1 cellular context compared by ENCODE assay signal in genomic region chr16:15644962-15645465, GRCh38.
TF ChIP-seq lines count a peak whose summit lies in the region.

No MANE protein-coding gene starts in this region.

TF ChIP-seq in A549, 52 proteins besides CTCF, POLR2A, EP300 and RAD21:
- TF ChIP-seq FOSL2 (IDR thresholded peaks at IDR 0.05) (peak; percentile 19; the same call in 1 of the 2 replicates), FOSL2 (CRISPR knock-in tag; IDR thresholded peaks at IDR 0.05) (peak; percentile 72), CEBPB (IDR thresholded peaks at IDR 0.05) (peak in 1 of 2 experiments; percentile 53; a peak in 1 of 4 replicates), ZNF302 (CRISPR knock-in tag; IDR thresholded peaks at IDR 0.05) (0 out of 2 replicates have a peak, but pooled peaks have one; percentile 35)
